In the genomic region with DNA sequence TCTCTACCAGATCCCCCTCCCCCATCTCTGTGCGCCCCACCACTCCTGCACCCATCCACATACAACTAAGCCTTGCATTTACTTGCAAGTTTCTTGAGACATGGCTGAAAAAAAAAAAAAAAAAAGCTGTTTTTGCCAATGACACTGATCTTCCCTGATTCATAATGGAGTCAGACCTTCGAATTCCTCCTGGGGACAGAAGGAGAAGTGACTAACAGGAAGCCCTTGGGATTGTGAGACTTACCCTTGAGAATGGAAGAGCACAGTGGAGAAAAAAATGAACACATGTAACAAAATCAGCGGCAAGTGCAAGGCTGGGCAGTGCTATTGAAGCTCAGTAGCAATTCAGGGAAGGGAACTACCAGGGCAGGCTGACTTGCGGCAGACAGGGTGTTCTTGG, we compare ENCODE assay signal across 10 cellular contexts.
DNase-seq lines count a peak whose midpoint lies in the region; ATAC-seq, FAIRE-seq and TF ChIP-seq lines count a peak whose summit lies in the region.
"Had no signal": no experiment of that assay in that cellular context is flagged by ENCODE, and none has a peak within 500 bp of the region (broad histone marks: within the 10 kb centered on the region; RNA-seq: fewer than 3 reads in every experiment).

No MANE protein-coding gene starts in this region.

- H3K9me3 Mint-ChIP-seq in activated naive CD4-positive, alpha-beta T cell treated with anti-CD3 and anti-CD28 coated beads for 36 hours = no peaks in the 10 kb centered on the region

- H3K4me3 Mint-ChIP-seq in activated naive CD4-positive, alpha-beta T cell treated with anti-CD3 and anti-CD28 coated beads for 36 hours = no peak overlapping the region
- H3K4me3 Mint-ChIP-seq: nephron progenitor cell had no signal

- no peak overlapping the region for H3K27ac ChIP-seq in IMR-90 (ENCODE audit: insufficient read depth, low read length)
- H3K27ac ChIP-seq in brain microvascular endothelial cell = peak overlapping the region; percentile 77
- no peak overlapping the region for H3K27ac ChIP-seq in keratinocyte (ENCODE audit: control insufficient read depth, insufficient read depth, low read length)

- H3K9ac ChIP-seq in IMR-90 (ENCODE audit: low read depth, low read length) (no peak overlapping the region), keratinocyte (ENCODE audit: control insufficient read depth, extremely low read depth, insufficient read depth, low read length) (no peak overlapping the region)

- TF ChIP-seq RAD21 in IMR-90 (IDR thresholded peaks at IDR 0.05; ENCODE audit: low read length) = no peak

- POLR2A ChIA-PET in IMR-90 (lab: Charles Lee; ENCODE audit: unreplicated experiment) = no interaction called here

- DNase-seq in IMR-90 = peak; percentile 82
- DNase-seq in brain microvascular endothelial cell = peak; percentile 34
- DNase-seq in keratinocyte (ENCODE audit: low read depth, low spot score) = peak; percentile 23
- DNase-seq in activated naive CD4-positive, alpha-beta T cell treated with anti-CD3 and anti-CD28 coated beads for 36 hours = no peak
- no peak for DNase-seq in ureter (ENCODE audit: low spot score)
- DNase-seq: activated effector memory CD4-positive, alpha-beta T cell treated with anti-CD3 and anti-CD28 coated beads, Interleukin-2, amount 50 U/mL, for 16 hours; left cardiac atrium; nephron progenitor cell had no signal

- H3K9me3 ChIP-seq in IMR-90 (ENCODE audit: control insufficient read depth, insufficient read depth, low read length) (no peaks in the 10 kb centered on the region; the same call in 1 of the 2 replicates), keratinocyte (ENCODE audit: control insufficient read depth, low read depth, low read length) (no peaks in the 10 kb centered on the region)

- H2AK5ac ChIP-seq in IMR-90 (ENCODE audit: low read depth, low read length) = no peak overlapping the region

- no peak overlapping the region for H2BK5ac ChIP-seq in IMR-90 (ENCODE audit: low read depth, low read length, poor library complexity, severe bottlenecking)

- no peak overlapping the region for H3K18ac ChIP-seq in IMR-90 (ENCODE audit: low read depth, low read length)

- dilution Hi-C loops in IMR-90 (cut with HindIII; ENCODE audit: low sequenced_read_pairs, unreplicated experiment) (no loop called here), keratinocyte (cut with MboI; ENCODE audit: extremely low pct_ligation_motif_present, low sequenced_read_pairs) (no loop called here)

- H3K27me3 ChIP-seq in IMR-90 (ENCODE audit: control insufficient read depth, insufficient read depth, low read length) (peaks cover 4% of the 10 kb centered on the region; the same call in 1 of the 2 replicates), brain microvascular endothelial cell (replicated peaks) (no peaks in the 10 kb centered on the region), keratinocyte (ENCODE audit: control insufficient read depth, extremely low read depth, insufficient read depth, low read length) (no peaks in the 10 kb centered on the region)

- no peak for FAIRE-seq in keratinocyte (lab: Jason Lieb, UNC)

- no peaks in the 10 kb centered on the region for H3K36me3 ChIP-seq in IMR-90 (ENCODE audit: control insufficient read depth, insufficient read depth, low read length)
- no peaks in the 10 kb centered on the region for H3K36me3 ChIP-seq in brain microvascular endothelial cell (replicated peaks)
- H3K36me3 ChIP-seq in keratinocyte (ENCODE audit: control insufficient read depth in 2 of 2, extremely low read depth in 1 of 2, insufficient read depth in 2 of 2, low read length in 2 of 2) = no peaks in the 10 kb centered on the region

- peak overlapping the region; percentile 86 for H2BK120ac ChIP-seq in IMR-90 (ENCODE audit: low read depth, low read length)

- no peak for TF ChIP-seq CTCF in IMR-90 (conservative IDR thresholded peaks at IDR 0.05; ENCODE audit: low read depth, low read length)
- TF ChIP-seq CTCF in brain microvascular endothelial cell (IDR thresholded peaks at IDR 0.05; ENCODE audit: low read depth, low read length, missing control alignments) = no peak
- TF ChIP-seq CTCF in keratinocyte (optimal IDR thresholded peaks at IDR 0.05 in 1 of 3, IDR thresholded peaks at IDR 0.05 in 1 of 3, conservative IDR thresholded peaks at IDR 0.05 in 1 of 3; ENCODE audit: extremely low read depth in 1 of 3, insufficient read depth in 2 of 3, low read length in 3 of 3) = no peak

- H4K20me1 ChIP-seq in IMR-90 (ENCODE audit: insufficient read depth, low read length) (no peaks in the 10 kb centered on the region), keratinocyte (ENCODE audit: control insufficient read depth, extremely low read depth, insufficient read depth, low read length) (no peaks in the 10 kb centered on the region)

- no peak overlapping the region for H3K14ac ChIP-seq in IMR-90 (replicated peaks; ENCODE audit: low read depth, low read length)

- intact Hi-C loops in IMR-90 (cut with micrococcal nuclease) = loop anchor here (2.0 kb wide), 1 partner anchor 79 kb away; no protein-coding TSS in a partner anchor
- intact Hi-C loops in activated naive CD4-positive, alpha-beta T cell treated with anti-CD3 and anti-CD28 coated beads for 36 hours (cut with micrococcal nuclease) = no loop called here

- CTCF ChIA-PET in IMR-90 (lab: Yijun Ruan, JAX) = no interaction called here
- CTCF ChIA-PET in activated naive CD4-positive, alpha-beta T cell treated with anti-CD3 and anti-CD28 coated beads for 36 hours (lab: Charles Lee) = no interaction called here

- H3K79me1 ChIP-seq in IMR-90 (ENCODE audit: low read depth in 1 of 2, low read length in 2 of 2) = no peaks in the 10 kb centered on the region

- no peak overlapping the region for H3K4me2 ChIP-seq in IMR-90 (ENCODE audit: low read depth, low read length)
- no peak overlapping the region for H3K4me2 ChIP-seq in keratinocyte (ENCODE audit: control insufficient read depth, extremely low read depth, insufficient read depth, low read depth, low read length)

- no CpG with 5 or more reads among the region's 4 CpGs for WGBS in IMR-90 (ENCODE audit: extremely low coverage in 2 of 2, insufficient read length in 1 of 2), 2 experiments

- no peak overlapping the region for H2AK9ac ChIP-seq in IMR-90 (replicated peaks; ENCODE audit: low read depth, low read length, poor library complexity)

- peak overlapping the region; percentile 33; the same call in 1 of the 2 replicates for H2BK20ac ChIP-seq in IMR-90 (ENCODE audit: low read depth, low read length)

- H4K91ac ChIP-seq in IMR-90 (ENCODE audit: insufficient read depth, low read depth, low read length) = peak overlapping the region; percentile 66; the same call in 1 of the 2 replicates

- peak; percentile 24; the same call in 1 of the 2 replicates for ATAC-seq in IMR-90 (ENCODE audit: low read depth)
- ATAC-seq in GM18907 (IDR thresholded peaks at IDR 0.05; ENCODE audit: unreplicated experiment) = no peak
- no peak for ATAC-seq in HG03460 (IDR thresholded peaks at IDR 0.05; ENCODE audit: unreplicated experiment)

- no peak for TF ChIP-seq POLR2A in IMR-90 (IDR thresholded peaks at IDR 0.05; ENCODE audit: low read depth, low read length)

- H3K23ac ChIP-seq in IMR-90 (ENCODE audit: low read depth, low read length) = no peak overlapping the region

- no peak overlapping the region for H3K27ac Mint-ChIP-seq in activated naive CD4-positive, alpha-beta T cell treated with anti-CD3 and anti-CD28 coated beads for 36 hours

- H3K4me3 ChIP-seq in IMR-90 (ENCODE audit: insufficient read depth, low read depth, low read length) (no peak overlapping the region), brain microvascular endothelial cell (ENCODE audit: low read depth, low read length) (no peak overlapping the region), keratinocyte (ENCODE audit: control insufficient read depth in 2 of 3, extremely low read depth in 1 of 3, insufficient read depth in 2 of 3, low read depth in 1 of 3, low read length in 3 of 3) (no peak overlapping the region)

- H2BK15ac ChIP-seq in IMR-90 (ENCODE audit: low read depth, low read length) = no peak overlapping the region

- no peaks in the 10 kb centered on the region for H3K79me2 ChIP-seq in keratinocyte (ENCODE audit: control insufficient read depth, insufficient read depth, low read length)

- in situ Hi-C loops in IMR-90 (cut with MboI; ENCODE audit: low sequenced_read_pairs) = no loop called here
- in situ Hi-C loops in brain microvascular endothelial cell (cut with HindIII; ENCODE audit: low pct_ligation_motif_present, low sequenced_read_pairs) = loop anchor here (25.0 kb wide), 1 partner anchor 103 kb away; no protein-coding TSS in a partner anchor

- BruUV-seq in IMR-90 (replicated peaks; lab: Mats Ljungman, UMichigan) = no TSS peak

- peak overlapping the region; percentile 79; the same call in 1 of the 2 replicates for H3K4ac ChIP-seq in IMR-90 (ENCODE audit: low read depth, low read length)

- peak overlapping the region; percentile 16 to 76; a peak in 2 of 4 replicates for H4K8ac ChIP-seq in IMR-90 (ENCODE audit: low read depth in 2 of 2, low read length in 2 of 2)

- no peak overlapping the region for H2AFZ ChIP-seq in IMR-90 (replicated peaks; ENCODE audit: low read length, poor library complexity)
- H2AFZ ChIP-seq in keratinocyte (ENCODE audit: control insufficient read depth, low read length) = no peak overlapping the region

- H3K4me1 ChIP-seq in IMR-90 (ENCODE audit: control insufficient read depth, insufficient read depth, low read length) (peaks cover 9% of the 10 kb centered on the region), keratinocyte (ENCODE audit: control insufficient read depth, extremely low read depth, insufficient read depth, low read length) (peaks cover 6% of the 10 kb centered on the region)

- H3K27me3 Mint-ChIP-seq in activated naive CD4-positive, alpha-beta T cell treated with anti-CD3 and anti-CD28 coated beads for 36 hours (ENCODE audit: low read depth) = no peaks in the 10 kb centered on the region

- H3K4me1 Mint-ChIP-seq in activated naive CD4-positive, alpha-beta T cell treated with anti-CD3 and anti-CD28 coated beads for 36 hours (ENCODE audit: low read depth) = peaks cover 6% of the 10 kb centered on the region

- H3K9me1 ChIP-seq in IMR-90 (ENCODE audit: insufficient read depth, low read length) (peaks cover 5% of the 10 kb centered on the region; the same call in 1 of the 2 replicates), keratinocyte (ENCODE audit: control insufficient read depth, extremely low read depth, insufficient read depth, low read length) (no peaks in the 10 kb centered on the region)

- no peaks in the 10 kb centered on the region for H3K36me3 Mint-ChIP-seq in activated naive CD4-positive, alpha-beta T cell treated with anti-CD3 and anti-CD28 coated beads for 36 hours (ENCODE audit: low read depth)

- no peak overlapping the region for H4K5ac ChIP-seq in IMR-90 (ENCODE audit: low read depth, low read length)

- H3K56ac ChIP-seq in IMR-90 (ENCODE audit: extremely low read depth, insufficient read depth, low read length) = no peak overlapping the region

TF ChIP-seq in IMR-90, 13 proteins besides CTCF, POLR2A, EP300 and RAD21:
- TF ChIP-seq BHLHE40 (IDR thresholded peaks at IDR 0.05; ENCODE audit: low read depth, low read length) (no peak), SMC3 (IDR thresholded peaks at IDR 0.05; ENCODE audit: low read depth, low read length) (no peak; the same call in 1 of the 2 replicates), MAZ (IDR thresholded peaks at IDR 0.05; ENCODE audit: borderline replicate concordance, low read depth, low read length) (no peak)
TF ChIP-seq in IMR-90: peak in this region for 0.

Comparison
In these comparisons a context has a peak if more than half of its experiments do, and no peak if none do; other contexts are left out.
1. DNase-seq: peak in IMR-90 (single experiment), brain microvascular endothelial cell (single experiment) and keratinocyte (single experiment); none in activated naive CD4-positive, alpha-beta T cell treated with anti-CD3 and anti-CD28 coated beads for 36 hours (single experiment) and ureter (single experiment).